1 cellular context compared by ENCODE assay signal in the genomic region with DNA sequence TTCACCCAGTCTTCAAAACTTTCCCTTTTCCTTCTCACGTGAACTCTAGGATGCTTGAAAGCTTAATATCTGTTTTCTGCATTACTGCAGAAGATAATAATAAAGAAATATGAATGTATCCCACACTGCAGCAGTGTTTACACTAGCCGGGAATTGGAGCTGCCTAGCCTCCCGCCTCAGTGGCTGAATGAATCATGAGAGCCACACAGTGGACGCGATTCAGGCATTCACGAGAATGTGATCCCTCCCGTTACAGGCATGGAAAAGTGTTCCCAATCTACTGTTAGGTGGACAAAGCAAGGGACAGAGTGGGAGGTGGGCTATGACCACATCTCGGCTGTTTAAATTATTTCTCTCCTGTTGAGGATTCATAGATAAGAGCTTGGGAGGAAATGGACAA.
TF ChIP-seq lines count a peak whose summit lies in the region.

No MANE protein-coding gene starts in this region.

TF ChIP-seq in IMR-90, 13 proteins besides CTCF, POLR2A, EP300 and RAD21 (continued from another document):
- TF ChIP-seq, protein P1, sequence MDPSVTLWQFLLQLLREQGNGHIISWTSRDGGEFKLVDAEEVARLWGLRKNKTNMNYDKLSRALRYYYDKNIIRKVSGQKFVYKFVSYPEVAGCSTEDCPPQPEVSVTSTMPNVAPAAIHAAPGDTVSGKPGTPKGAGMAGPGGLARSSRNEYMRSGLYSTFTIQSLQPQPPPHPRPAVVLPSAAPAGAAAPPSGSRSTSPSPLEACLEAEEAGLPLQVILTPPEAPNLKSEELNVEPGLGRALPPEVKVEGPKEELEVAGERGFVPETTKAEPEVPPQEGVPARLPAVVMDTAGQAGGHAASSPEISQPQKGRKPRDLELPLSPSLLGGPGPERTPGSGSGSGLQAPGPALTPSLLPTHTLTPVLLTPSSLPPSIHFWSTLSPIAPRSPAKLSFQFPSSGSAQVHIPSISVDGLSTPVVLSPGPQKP (IDR thresholded peaks at IDR 0.05; ENCODE audit: borderline replicate concordance, low read depth, low read length), result no peak
- TF ChIP-seq RCOR1 (IDR thresholded peaks at IDR 0.05; ENCODE audit: insufficient replicate concordance, low read length) (no peak), MAFK (IDR thresholded peaks at IDR 0.05; ENCODE audit: low read depth, low read length) (no peak), BHLHE40 (IDR thresholded peaks at IDR 0.05; ENCODE audit: low read depth, low read length) (no peak), MAZ (IDR thresholded peaks at IDR 0.05; ENCODE audit: borderline replicate concordance, low read depth, low read length) (no peak), NFE2L2 (IDR thresholded peaks at IDR 0.05; ENCODE audit: low read depth, low read length) (no peak)
